1 cellular context compared by ENCODE assay signal in the genomic region with DNA sequence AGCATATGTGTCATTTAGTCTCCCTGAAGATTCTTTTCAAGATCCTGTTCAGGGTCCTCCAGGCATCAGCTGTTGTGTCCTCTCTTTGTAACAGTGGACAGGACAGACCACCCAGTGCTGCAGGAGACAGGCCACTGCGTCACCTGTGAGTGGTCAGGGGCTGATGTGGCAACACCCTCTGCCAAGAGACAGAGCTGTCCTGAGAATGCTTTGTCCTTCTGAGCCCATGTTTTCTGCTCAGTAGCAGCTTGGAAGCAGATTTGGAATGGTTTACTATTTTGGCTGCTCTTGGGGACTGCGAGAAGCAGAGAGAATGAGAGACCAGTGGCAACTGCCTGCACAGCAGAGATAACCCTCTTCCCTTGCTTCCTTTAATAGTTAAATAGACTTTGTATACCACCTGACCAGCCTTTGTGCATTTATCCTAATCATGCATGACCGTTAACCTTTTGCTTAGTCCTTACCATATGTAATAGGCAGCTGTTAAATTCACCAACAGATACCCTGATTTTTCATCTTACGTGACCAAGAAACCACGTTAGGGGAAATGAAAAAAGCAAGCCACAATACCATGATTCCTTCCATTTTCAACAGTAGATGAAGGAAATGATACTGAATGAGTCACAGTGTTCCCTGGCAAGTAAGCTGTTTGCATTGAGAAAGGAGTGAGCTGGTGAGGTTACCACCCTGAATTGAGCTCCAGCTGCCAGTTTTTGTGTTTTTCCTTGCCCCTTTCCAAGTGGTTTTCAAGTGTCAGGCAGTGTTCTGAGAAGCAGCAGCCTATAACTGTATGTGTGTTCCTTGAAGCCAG.
A peak's percentile ranks its signal among the peaks of the same experiment; 100 is the strongest.
TF ChIP-seq lines count a peak whose summit lies in the region.

No MANE protein-coding gene starts in this region.

TF ChIP-seq in GM12878, 131 proteins besides CTCF, POLR2A, EP300 and RAD21 (continued from another document):
- TF ChIP-seq, protein P1, sequence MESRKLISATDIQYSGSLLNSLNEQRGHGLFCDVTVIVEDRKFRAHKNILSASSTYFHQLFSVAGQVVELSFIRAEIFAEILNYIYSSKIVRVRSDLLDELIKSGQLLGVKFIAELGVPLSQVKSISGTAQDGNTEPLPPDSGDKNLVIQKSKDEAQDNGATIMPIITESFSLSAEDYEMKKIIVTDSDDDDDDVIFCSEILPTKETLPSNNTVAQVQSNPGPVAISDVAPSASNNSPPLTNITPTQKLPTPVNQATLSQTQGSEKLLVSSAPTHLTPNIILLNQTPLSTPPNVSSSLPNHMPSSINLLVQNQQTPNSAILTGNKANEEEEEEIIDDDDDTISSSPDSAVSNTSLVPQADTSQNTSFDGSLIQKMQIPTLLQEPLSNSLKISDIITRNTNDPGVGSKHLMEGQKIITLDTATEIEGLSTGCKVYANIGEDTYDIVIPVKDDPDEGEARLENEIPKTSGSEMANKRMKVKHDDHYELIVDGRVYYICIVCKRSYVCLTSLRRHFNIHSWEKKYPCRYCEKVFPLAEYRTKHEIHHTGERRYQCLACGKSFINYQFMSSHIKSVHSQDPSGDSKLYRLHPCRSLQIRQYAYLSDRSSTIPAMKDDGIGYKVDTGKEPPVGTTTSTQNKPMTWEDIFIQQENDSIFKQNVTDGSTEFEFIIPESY (IDR thresholded peaks at IDR 0.05), result no peak
- TF ChIP-seq CBFB (IDR thresholded peaks at IDR 0.05; ENCODE audit: low read depth) (peak; percentile 65; the same call in 1 of the 2 replicates), TCF12 (IDR thresholded peaks at IDR 0.05; ENCODE audit: low read depth, low read length) (peak; percentile 74), RAD51 (IDR thresholded peaks at IDR 0.05) (peak; percentile 78; the same call in 1 of the 2 replicates), NR2F1 (conservative IDR thresholded peaks at IDR 0.05) (peak; percentile 81), TBL1XR1 (IDR thresholded peaks at IDR 0.05; ENCODE audit: low read depth, low read length) (no peak), DPF2 (IDR thresholded peaks at IDR 0.05) (peak; percentile 89), ZNF207 (IDR thresholded peaks at IDR 0.05; ENCODE audit: borderline replicate concordance) (no peak), ZNF24 (IDR thresholded peaks at IDR 0.05) (0 out of 2 replicates have a peak, but pooled peaks have one; percentile 14), BACH1 (IDR thresholded peaks at IDR 0.05; ENCODE audit: borderline replicate concordance) (no peak)
- TF ChIP-seq, protein P2, sequence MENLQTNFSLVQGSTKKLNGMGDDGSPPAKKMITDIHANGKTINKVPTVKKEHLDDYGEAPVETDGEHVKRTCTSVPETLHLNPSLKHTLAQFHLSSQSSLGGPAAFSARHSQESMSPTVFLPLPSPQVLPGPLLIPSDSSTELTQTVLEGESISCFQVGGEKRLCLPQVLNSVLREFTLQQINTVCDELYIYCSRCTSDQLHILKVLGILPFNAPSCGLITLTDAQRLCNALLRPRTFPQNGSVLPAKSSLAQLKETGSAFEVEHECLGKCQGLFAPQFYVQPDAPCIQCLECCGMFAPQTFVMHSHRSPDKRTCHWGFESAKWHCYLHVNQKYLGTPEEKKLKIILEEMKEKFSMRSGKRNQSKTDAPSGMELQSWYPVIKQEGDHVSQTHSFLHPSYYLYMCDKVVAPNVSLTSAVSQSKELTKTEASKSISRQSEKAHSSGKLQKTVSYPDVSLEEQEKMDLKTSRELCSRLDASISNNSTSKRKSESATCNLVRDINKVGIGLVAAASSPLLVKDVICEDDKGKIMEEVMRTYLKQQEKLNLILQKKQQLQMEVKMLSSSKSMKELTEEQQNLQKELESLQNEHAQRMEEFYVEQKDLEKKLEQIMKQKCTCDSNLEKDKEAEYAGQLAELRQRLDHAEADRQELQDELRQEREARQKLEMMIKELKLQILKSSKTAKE (IDR thresholded peaks at IDR 0.05; ENCODE audit: low read depth, poor library complexity, severe bottlenecking), result no peak
- TF ChIP-seq, protein P3, sequence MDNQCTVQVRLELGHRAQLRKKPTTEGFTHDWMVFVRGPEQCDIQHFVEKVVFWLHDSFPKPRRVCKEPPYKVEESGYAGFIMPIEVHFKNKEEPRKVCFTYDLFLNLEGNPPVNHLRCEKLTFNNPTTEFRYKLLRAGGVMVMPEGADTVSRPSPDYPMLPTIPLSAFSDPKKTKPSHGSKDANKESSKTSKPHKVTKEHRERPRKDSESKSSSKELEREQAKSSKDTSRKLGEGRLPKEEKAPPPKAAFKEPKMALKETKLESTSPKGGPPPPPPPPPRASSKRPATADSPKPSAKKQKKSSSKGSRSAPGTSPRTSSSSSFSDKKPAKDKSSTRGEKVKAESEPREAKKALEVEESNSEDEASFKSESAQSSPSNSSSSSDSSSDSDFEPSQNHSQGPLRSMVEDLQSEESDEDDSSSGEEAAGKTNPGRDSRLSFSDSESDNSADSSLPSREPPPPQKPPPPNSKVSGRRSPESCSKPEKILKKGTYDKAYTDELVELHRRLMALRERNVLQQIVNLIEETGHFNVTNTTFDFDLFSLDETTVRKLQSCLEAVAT (IDR thresholded peaks at IDR 0.05), result 0 out of 2 replicates have a peak, but pooled peaks have one; percentile 37
- TF ChIP-seq, protein P4, sequence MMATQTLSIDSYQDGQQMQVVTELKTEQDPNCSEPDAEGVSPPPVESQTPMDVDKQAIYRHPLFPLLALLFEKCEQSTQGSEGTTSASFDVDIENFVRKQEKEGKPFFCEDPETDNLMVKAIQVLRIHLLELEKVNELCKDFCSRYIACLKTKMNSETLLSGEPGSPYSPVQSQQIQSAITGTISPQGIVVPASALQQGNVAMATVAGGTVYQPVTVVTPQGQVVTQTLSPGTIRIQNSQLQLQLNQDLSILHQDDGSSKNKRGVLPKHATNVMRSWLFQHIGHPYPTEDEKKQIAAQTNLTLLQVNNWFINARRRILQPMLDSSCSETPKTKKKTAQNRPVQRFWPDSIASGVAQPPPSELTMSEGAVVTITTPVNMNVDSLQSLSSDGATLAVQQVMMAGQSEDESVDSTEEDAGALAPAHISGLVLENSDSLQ (IDR thresholded peaks at IDR 0.05), result peak; percentile 28; the same call in 1 of the 2 replicates
